ENCODE assay signal across 13 cellular contexts in genomic region chr1:164765557-164765956, GRCh38.
DNase-seq lines count a peak whose midpoint lies in the region; ATAC-seq and TF ChIP-seq lines count a peak whose summit lies in the region.
"Had no signal": no experiment of that assay in that cellular context is flagged by ENCODE, and none has a peak within 500 bp of the region (broad histone marks: within the 10 kb centered on the region; RNA-seq: fewer than 3 reads in every experiment).

No MANE protein-coding gene starts in this region.

- H3K9ac ChIP-seq in subcutaneous abdominal adipose tissue (ENCODE audit: low read length in 5 of 5), result peak overlapping the region in 1 of 5 donors; percentile 33

- CTCF ChIA-PET in HEK293 (lab: Yijun Ruan, JAX), result interaction anchor here (0.6 to 1.3 kb wide), 2 partner anchors 9 to 602 kb away, joined by 3 read pairs; no protein-coding TSS in a partner anchor

- H3K4me1 ChIP-seq in HEK293 (ENCODE audit: control insufficient read depth, insufficient read depth, low read length), result no peaks in the 10 kb centered on the region; the same call in 1 of the 2 replicates
- peaks cover 0 to 30% of the 10 kb centered on the region in 2 donors for H3K4me1 ChIP-seq in ascending aorta
- peaks cover 12% of the 10 kb centered on the region for H3K4me1 ChIP-seq in right cardiac atrium (ENCODE audit: control insufficient read depth, insufficient read depth, low read length)
- peaks cover 0 to 44% (median 44%) of the 10 kb centered on the region in 5 donors for H3K4me1 ChIP-seq in subcutaneous abdominal adipose tissue (ENCODE audit: control insufficient read depth in 5 of 5, insufficient read depth in 5 of 5, low read length in 5 of 5)

- intact Hi-C loops in ascending aorta (cut with DNase I), result loop anchor here (2.0 to 5.0 kb wide), 3 partner anchors 17 to 208 kb away; partner anchors contain the start of gene PBX1
- intact Hi-C loops in right cardiac atrium (cut with DNase I), result no loop called here

- ATAC-seq in right cardiac atrium, result peak in 1 of 2 donors; percentile 68
- ATAC-seq: left colon had no signal

- H3K27ac ChIP-seq in HEK293 (ENCODE audit: extremely low read depth, low read depth, low read length) (no peak overlapping the region), ascending aorta (peak overlapping the region; percentile 74 to 82), right cardiac atrium (ENCODE audit: low read length) (peak overlapping the region; percentile 51), subcutaneous abdominal adipose tissue (ENCODE audit: low read depth, low read length) (peak overlapping the region; percentile 58)
- H3K27ac ChIP-seq: HL-60, SK-N-MC had no signal

- DNase-seq in ascending aorta (ENCODE audit: low spot score in 2 of 2), result no peak
- no peak for DNase-seq in right cardiac atrium
- no peak for DNase-seq in COR-L47 (lab: John Stamatoyannopoulos, UW)
- DNase-seq in HuH-7 (ENCODE audit: low spot score), result no peak
- DNase-seq in cerebellar cortex (ENCODE audit: low spot score), result no peak
- DNase-seq in stimulated activated CD4-positive, alpha-beta T cell treated with anti-CD3 and anti-CD28 coated beads, Interleukin-2, amount 100 ng/mL, for 48 hours, result no peak
- DNase-seq: cortex of kidney, left colon, NCI-H2107 had no signal

- no peak overlapping the region for H3K4me3 ChIP-seq in HEK293 (ENCODE audit: low read depth, low read length)
- no peak overlapping the region for H3K4me3 ChIP-seq in ascending aorta
- H3K4me3 ChIP-seq in right cardiac atrium (ENCODE audit: low read length), result no peak overlapping the region
- H3K4me3 ChIP-seq in subcutaneous abdominal adipose tissue (ENCODE audit: low read depth in 1 of 5, low read length in 5 of 5), result no peak overlapping the region
- H3K4me3 ChIP-seq: SK-N-MC had no signal

- POLR2A ChIA-PET in HEK293 (lab: Yijun Ruan, JAX), result no interaction called here

- H3K36me3 ChIP-seq in HEK293 (ENCODE audit: control insufficient read depth in 2 of 2, insufficient read depth in 1 of 2, low read length in 2 of 2) (no peaks in the 10 kb centered on the region), ascending aorta (no peaks in the 10 kb centered on the region), subcutaneous abdominal adipose tissue (ENCODE audit: control insufficient read depth in 5 of 5, insufficient read depth in 5 of 5, low read length in 5 of 5) (no peaks in the 10 kb centered on the region)

- H3K9me3 ChIP-seq in HEK293 (ENCODE audit: control insufficient read depth, insufficient read depth, low read depth, low read length), result no peaks in the 10 kb centered on the region
- no peaks in the 10 kb centered on the region for H3K9me3 ChIP-seq in ascending aorta
- H3K9me3 ChIP-seq in right cardiac atrium (ENCODE audit: control insufficient read depth, low read length), result no peaks in the 10 kb centered on the region
- peaks cover 0 to 3% (median 0%) of the 10 kb centered on the region in 5 donors for H3K9me3 ChIP-seq in subcutaneous abdominal adipose tissue (ENCODE audit: control insufficient read depth in 5 of 5, low read length in 5 of 5)

- no peaks in the 10 kb centered on the region for H3K27me3 ChIP-seq in ascending aorta
- H3K27me3 ChIP-seq in right cardiac atrium (ENCODE audit: control insufficient read depth, insufficient read depth), result no peaks in the 10 kb centered on the region
- H3K27me3 ChIP-seq in subcutaneous abdominal adipose tissue (ENCODE audit: control insufficient read depth in 5 of 5, insufficient read depth in 4 of 5, low read length in 5 of 5), result no peaks in the 10 kb centered on the region

- TF ChIP-seq CTCF in HEK293 (tag by site-specific recombination; IDR thresholded peaks at IDR 0.05) (no peak), ascending aorta (IDR thresholded peaks at IDR 0.05) (no peak)

TF ChIP-seq in HEK293, 187 proteins besides CTCF, POLR2A, EP300 and RAD21:
- TF ChIP-seq ZNF837 (tag by site-specific recombination; IDR thresholded peaks at IDR 0.05) (no peak), ZBTB20 (tag by site-specific recombination; IDR thresholded peaks at IDR 0.05) (peak; percentile 83), ZNF664 (tag by site-specific recombination; IDR thresholded peaks at IDR 0.05) (peak; percentile 23; the same call in 1 of the 2 replicates), ZNF670 (tag by site-specific recombination; IDR thresholded peaks at IDR 0.05; ENCODE audit: low read depth) (no peak), ZNF394 (tag by site-specific recombination; IDR thresholded peaks at IDR 0.05; ENCODE audit: borderline replicate concordance) (0 out of 2 replicates have a peak, but pooled peaks have one; percentile 16), ZNF202 (tag by site-specific recombination; IDR thresholded peaks at IDR 0.05; ENCODE audit: borderline replicate concordance) (no peak), ZNF24 (tag by site-specific recombination; IDR thresholded peaks at IDR 0.05) (no peak)
TF ChIP-seq in HEK293: peak in this region for 3.
